Comparison of ENCODE assay signal across 1 cellular context in genomic region chr1:112322018-112322417, GRCh38.
A peak's percentile ranks its signal among the peaks of the same experiment; 100 is the strongest.
TF ChIP-seq lines count a peak whose summit lies in the region.

No MANE protein-coding gene starts in this region.

TF ChIP-seq in K562, 482 proteins besides CTCF, POLR2A, EP300 and RAD21 (continued from another document and continues in another):
- TF ChIP-seq ZNF318 (IDR thresholded peaks at IDR 0.05; ENCODE audit: borderline replicate concordance in 1 of 2, low read depth in 1 of 2) (0 out of 4 replicates have a peak, but pooled peaks of 1 of the 2 experiments have one; percentile 45), WHSC1 (IDR thresholded peaks at IDR 0.05; ENCODE audit: low read length) (no peak), FOSL1 (tag; conservative IDR thresholded peaks at IDR 0.05) (peak; percentile 37), ZNF512 (tag; IDR thresholded peaks at IDR 0.05) (no peak), HBP1 (CRISPR knock-in tag; IDR thresholded peaks at IDR 0.05) (peak; percentile 96), ID3 (CRISPR knock-in tag; IDR thresholded peaks at IDR 0.05) (no peak), ID3 (tag; IDR thresholded peaks at IDR 0.05) (no peak), ZNF121 (CRISPR knock-in tag; conservative IDR thresholded peaks at IDR 0.05) (no peak), E2F1 (CRISPR knock-in tag; IDR thresholded peaks at IDR 0.05) (no peak), FOXO4 (CRISPR knock-in tag; IDR thresholded peaks at IDR 0.05) (no peak), MAFG (tag; conservative IDR thresholded peaks at IDR 0.05) (no peak), TARDBP (IDR thresholded peaks at IDR 0.05) (no peak), PHTF2 (CRISPR knock-in tag; IDR thresholded peaks at IDR 0.05) (no peak), MBD1 (CRISPR knock-in tag; IDR thresholded peaks at IDR 0.05) (no peak), MXD1 (CRISPR knock-in tag; IDR thresholded peaks at IDR 0.05; ENCODE audit: borderline replicate concordance, poor library complexity, severe bottlenecking) (no peak), EP400 (IDR thresholded peaks at IDR 0.05) (no peak; the same call in 1 of the 2 replicates), CTCFL (IDR thresholded peaks at IDR 0.05; ENCODE audit: borderline replicate concordance, insufficient read depth, low read depth, low read length, poor library complexity, severe bottlenecking) (no peak), PTBP1 (IDR thresholded peaks at IDR 0.05; ENCODE audit: low read depth, low read length) (no peak), CLOCK (CRISPR knock-in tag; IDR thresholded peaks at IDR 0.05; ENCODE audit: borderline replicate concordance) (no peak), TAF9B (IDR thresholded peaks at IDR 0.05; ENCODE audit: partially characterized antibody) (no peak), HMG20B (CRISPR knock-in tag; IDR thresholded peaks at IDR 0.05) (no peak), ARID4B (CRISPR knock-in tag; IDR thresholded peaks at IDR 0.05) (no peak), ZNF76 (CRISPR knock-in tag; IDR thresholded peaks at IDR 0.05; ENCODE audit: borderline replicate concordance) (0 out of 2 replicates have a peak, but pooled peaks have one; percentile 16), TAF7 (tag; IDR thresholded peaks at IDR 0.05) (no peak)
